2 cellular contexts compared by ENCODE assay signal in genomic region chr16:5075637-5076036, GRCh38.
TF ChIP-seq lines count a peak whose summit lies in the region.

No MANE protein-coding gene starts in this region.

TF ChIP-seq in HepG2, 621 proteins besides CTCF, POLR2A, EP300 and RAD21:
- TF ChIP-seq KDM6A (CRISPR knock-in tag; IDR thresholded peaks at IDR 0.05; ENCODE audit: low read depth) (no peak), IKZF1 (IDR thresholded peaks at IDR 0.05) (no peak), ZNF451 (CRISPR knock-in tag; IDR thresholded peaks at IDR 0.05) (no peak), ZNF143 (CRISPR knock-in tag; IDR thresholded peaks at IDR 0.05) (no peak), KLF12 (CRISPR knock-in tag; IDR thresholded peaks at IDR 0.05; ENCODE audit: borderline replicate concordance) (no peak), ZNF816 (CRISPR knock-in tag; IDR thresholded peaks at IDR 0.05; ENCODE audit: borderline replicate concordance) (no peak), HOXA7 (CRISPR knock-in tag; IDR thresholded peaks at IDR 0.05) (0 out of 2 replicates have a peak, but pooled peaks have one; percentile 28), PLRG1 (conservative IDR thresholded peaks at IDR 0.05) (no peak), SKI (IDR thresholded peaks at IDR 0.05; ENCODE audit: partially characterized antibody) (no peak), ZBTB26 (CRISPR knock-in tag; IDR thresholded peaks at IDR 0.05; ENCODE audit: borderline replicate concordance) (no peak), MLX (CRISPR knock-in tag; IDR thresholded peaks at IDR 0.05) (no peak), PITX1 (CRISPR knock-in tag; IDR thresholded peaks at IDR 0.05) (no peak), ZNF441 (CRISPR knock-in tag; IDR thresholded peaks at IDR 0.05; ENCODE audit: borderline replicate concordance) (no peak), MTA1 (CRISPR knock-in tag; IDR thresholded peaks at IDR 0.05; ENCODE audit: borderline replicate concordance) (0 out of 2 replicates have a peak, but pooled peaks have one; percentile 17), ZSCAN5A (CRISPR knock-in tag; IDR thresholded peaks at IDR 0.05; ENCODE audit: borderline replicate concordance) (no peak), TEAD3 (CRISPR knock-in tag; optimal IDR thresholded peaks at IDR 0.05; ENCODE audit: borderline replicate concordance) (no peak)
- TF ChIP-seq, protein P1, sequence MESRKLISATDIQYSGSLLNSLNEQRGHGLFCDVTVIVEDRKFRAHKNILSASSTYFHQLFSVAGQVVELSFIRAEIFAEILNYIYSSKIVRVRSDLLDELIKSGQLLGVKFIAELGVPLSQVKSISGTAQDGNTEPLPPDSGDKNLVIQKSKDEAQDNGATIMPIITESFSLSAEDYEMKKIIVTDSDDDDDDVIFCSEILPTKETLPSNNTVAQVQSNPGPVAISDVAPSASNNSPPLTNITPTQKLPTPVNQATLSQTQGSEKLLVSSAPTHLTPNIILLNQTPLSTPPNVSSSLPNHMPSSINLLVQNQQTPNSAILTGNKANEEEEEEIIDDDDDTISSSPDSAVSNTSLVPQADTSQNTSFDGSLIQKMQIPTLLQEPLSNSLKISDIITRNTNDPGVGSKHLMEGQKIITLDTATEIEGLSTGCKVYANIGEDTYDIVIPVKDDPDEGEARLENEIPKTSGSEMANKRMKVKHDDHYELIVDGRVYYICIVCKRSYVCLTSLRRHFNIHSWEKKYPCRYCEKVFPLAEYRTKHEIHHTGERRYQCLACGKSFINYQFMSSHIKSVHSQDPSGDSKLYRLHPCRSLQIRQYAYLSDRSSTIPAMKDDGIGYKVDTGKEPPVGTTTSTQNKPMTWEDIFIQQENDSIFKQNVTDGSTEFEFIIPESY (CRISPR knock-in tag; IDR thresholded peaks at IDR 0.05), result no peak

TF ChIP-seq in WTC11, 78 proteins besides CTCF, POLR2A, EP300 and RAD21:
- TF ChIP-seq ARID4B (CRISPR knock-in tag; IDR thresholded peaks at IDR 0.05; ENCODE audit: borderline replicate concordance) (no peak), NFYB (CRISPR knock-in tag; conservative IDR thresholded peaks at IDR 0.05; ENCODE audit: low read depth) (no peak), ZBTB21 (CRISPR knock-in tag; IDR thresholded peaks at IDR 0.05; ENCODE audit: borderline replicate concordance) (no peak), CBFB (CRISPR knock-in tag; IDR thresholded peaks at IDR 0.05; ENCODE audit: low read depth) (no peak), ATF2 (CRISPR knock-in tag; IDR thresholded peaks at IDR 0.05; ENCODE audit: borderline replicate concordance, low read depth) (no peak), TEAD1 (CRISPR knock-in tag; IDR thresholded peaks at IDR 0.05) (no peak), TEAD4 (CRISPR knock-in tag; IDR thresholded peaks at IDR 0.05) (no peak)
TF ChIP-seq in WTC11: peak in this region for 0.
